31 cellular contexts compared by ENCODE assay signal in the genomic region with DNA sequence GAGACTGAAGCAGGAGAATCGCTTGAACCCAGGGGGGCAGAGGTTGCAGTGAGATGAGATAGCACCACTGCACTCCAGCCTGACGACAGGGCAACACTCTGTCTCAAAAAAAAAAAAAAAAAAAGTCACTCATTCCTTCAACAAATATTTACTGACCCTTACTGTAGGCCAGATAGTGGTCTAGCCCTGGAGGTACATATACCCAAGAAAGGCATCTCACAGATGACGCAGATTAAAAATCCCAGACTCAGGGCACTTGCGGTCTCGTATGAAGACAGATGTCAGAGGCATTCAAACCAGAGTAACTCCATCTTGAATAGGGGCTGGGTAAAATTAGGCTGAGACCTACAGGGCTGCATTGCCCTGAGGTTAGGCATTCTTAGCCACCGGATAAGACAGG.
"Had no signal": no experiment of that assay in that cellular context is flagged by ENCODE, and none has a peak within 500 bp of the region (broad histone marks: within the 10 kb centered on the region; RNA-seq: fewer than 3 reads in every experiment).

No MANE protein-coding gene starts in this region.

- H3K4me1 Mint-ChIP-seq: activated CD8-positive, alpha-beta memory T cell treated with anti-CD3 and anti-CD28 coated beads, Interleukin-2, amount 10 ng/mL, durations not matched to agents 7 days and 5 days; activated naive CD4-positive, alpha-beta T cell treated with anti-CD3 and anti-CD28 coated beads, Interleukin-2, amount 10 ng/mL, durations not matched to agents 7 days and 5 days; activated naive CD8-positive, alpha-beta T cell treated with anti-CD3 and anti-CD28 coated beads, Interleukin-2, amount 50 U/mL, for 24 hours had no signal

- H3K4me3 Mint-ChIP-seq: activated CD4-positive, alpha-beta memory T cell treated with anti-CD3 and anti-CD28 coated beads for 36 hours; activated CD8-positive, alpha-beta memory T cell treated with anti-CD3 and anti-CD28 coated beads, Interleukin-2, amount 10 ng/mL, durations not matched to agents 7 days and 5 days; activated naive CD4-positive, alpha-beta T cell treated with anti-CD3 and anti-CD28 coated beads, Interleukin-2, amount 10 ng/mL, durations not matched to agents 7 days and 5 days; activated naive CD8-positive, alpha-beta T cell; activated naive CD8-positive, alpha-beta T cell treated with anti-CD3 and anti-CD28 coated beads, Interleukin-2, amount 50 U/mL, for 24 hours; brain had no signal

- DNase-seq: activated B cell treated with CpG ODN at 0.5 μM for 24 hours; activated CD4-positive, alpha-beta memory T cell treated with anti-CD3 and anti-CD28 coated beads for 36 hours; activated CD4-positive, alpha-beta T cell treated with anti-CD3 and anti-CD28 coated beads for 4 hours; activated CD4-positive, alpha-beta T cell treated with anti-CD3 and anti-CD28 coated beads, Interleukin-2, amount 50 U/mL, for 1 hour; activated CD4-positive, CD25-positive, alpha-beta regulatory T cell treated with anti-CD3 and anti-CD28 coated beads, Interleukin-2, amount 50 U/mL, for 72 hours; activated CD8-positive, alpha-beta memory T cell treated with anti-CD3 and anti-CD28 coated beads, Interleukin-2, amount 10 ng/mL, durations not matched to agents 7 days and 5 days; activated effector memory CD4-positive, alpha-beta T cell treated with Interleukin-2 at 50 U/mL for 16 hours; activated naive CD4-positive, alpha-beta T cell treated with anti-CD3 and anti-CD28 coated beads, Interleukin-2, amount 10 ng/mL, durations not matched to agents 7 days and 5 days; activated naive CD8-positive, alpha-beta T cell treated with anti-CD3 and anti-CD28 coated beads, Interleukin-2, amount 50 U/mL, for 24 hours; activated T-cell treated with anti-CD3 and anti-CD28 coated beads, Interleukin-2, amount 50 U/mL, for 48 hours; anterior cingulate cortex; KG1; MM.1S; MV-4-11; NCI-H1092; NCI-H1436 treated with DMSO at 0.1 percent for 48 hours; NCI-H1694 treated with DMSO at 0.1 percent for 48 hours; NCI-H2029; NCI-H345; NCI-H526 treated with DMSO at 0.1 percent for 48 hours; PC-9; SW 1271; T-helper 1 cell; T-helper 2 cell; T-helper 9 cell had no signal

- H3K27me3 Mint-ChIP-seq: activated B cell treated with CpG ODN at 0.5 μM for 24 hours; activated naive CD8-positive, alpha-beta T cell treated with anti-CD3 and anti-CD28 coated beads, Interleukin-2, amount 50 U/mL, for 24 hours had no signal

- H3K27ac Mint-ChIP-seq: activated B cell treated with CpG ODN at 0.5 μM for 24 hours; activated CD4-positive, alpha-beta memory T cell treated with anti-CD3 and anti-CD28 coated beads for 36 hours; activated CD8-positive, alpha-beta memory T cell treated with anti-CD3 and anti-CD28 coated beads, Interleukin-2, amount 10 ng/mL, durations not matched to agents 7 days and 5 days; activated naive CD4-positive, alpha-beta T cell treated with anti-CD3 and anti-CD28 coated beads, Interleukin-2, amount 10 ng/mL, durations not matched to agents 7 days and 5 days; activated naive CD8-positive, alpha-beta T cell; activated naive CD8-positive, alpha-beta T cell treated with anti-CD3 and anti-CD28 coated beads, Interleukin-2, amount 50 U/mL, for 24 hours had no signal

- H3K36me3 Mint-ChIP-seq: activated CD4-positive, alpha-beta memory T cell treated with anti-CD3 and anti-CD28 coated beads for 36 hours; activated naive CD8-positive, alpha-beta T cell; brain had no signal

- H3K4me2 ChIP-seq: PC-9 had no signal

- H3K27ac ChIP-seq: PC-9, RWPE1, VCaP had no signal

- ATAC-seq: activated CD8-positive, alpha-beta memory T cell treated with anti-CD3 and anti-CD28 coated beads, Interleukin-2, amount 10 ng/mL, durations not matched to agents 7 days and 5 days; activated naive CD8-positive, alpha-beta T cell treated with anti-CD3 and anti-CD28 coated beads, Interleukin-2, amount 50 U/mL, for 24 hours; Right ventricle myocardium inferior had no signal

- H3K4me3 ChIP-seq: PC-9 had no signal

- H2AFZ ChIP-seq: PC-9 had no signal

- H3K9me3 Mint-ChIP-seq: activated B cell treated with CpG ODN at 0.5 μM for 24 hours; activated CD4-positive, alpha-beta memory T cell treated with anti-CD3 and anti-CD28 coated beads for 36 hours; activated naive CD8-positive, alpha-beta T cell treated with anti-CD3 and anti-CD28 coated beads, Interleukin-2, amount 50 U/mL, for 24 hours had no signal

- FAIRE-seq: RCC 7860 had no signal
